9 cellular contexts compared by ENCODE assay signal in the genomic region with DNA sequence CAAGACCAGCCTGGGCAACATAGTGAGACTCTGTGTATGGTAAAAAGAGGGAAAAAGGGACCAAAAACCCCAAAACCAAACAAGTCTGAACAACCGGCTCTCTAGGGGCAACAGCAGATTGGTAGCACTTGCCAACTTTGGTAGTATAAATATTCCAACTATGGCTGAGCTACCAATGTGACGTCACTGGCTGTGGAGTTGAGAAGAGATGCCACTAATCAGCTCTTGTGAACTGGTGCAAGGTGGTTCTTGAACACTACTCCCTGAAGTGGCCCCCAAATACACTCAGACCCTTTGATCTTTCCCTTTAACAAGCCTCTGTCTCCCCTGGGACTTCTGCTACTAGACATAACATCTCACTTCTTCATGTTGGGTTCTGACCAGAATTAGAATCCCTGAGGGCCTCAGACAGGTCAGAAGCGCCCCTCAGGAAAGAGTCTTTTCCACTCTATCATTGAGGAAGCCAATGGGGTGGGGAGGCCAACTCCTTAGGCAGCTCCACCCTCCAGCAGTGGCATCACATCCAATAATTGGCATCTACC. TPM values are rescaled to one million over a fixed set of nuclear protein-coding genes. Genes with fewer than 3 reads are reported as not detected.
DNase-seq lines count a peak whose midpoint lies in the region; ATAC-seq, FAIRE-seq and TF ChIP-seq lines count a peak whose summit lies in the region.
"Had no signal": no experiment of that assay in that cellular context is flagged by ENCODE, and none has a peak within 500 bp of the region (broad histone marks: within the 10 kb centered on the region; RNA-seq: fewer than 3 reads in every experiment).

No MANE protein-coding gene starts in this region.

- no peak overlapping the region for H3K27ac ChIP-seq in BLaER1
- no peak overlapping the region for H3K27ac ChIP-seq in K562 (ENCODE audit: extremely low read depth, low read depth, low read length)
- no peak overlapping the region for H3K27ac ChIP-seq in suprapubic skin

- 17% methylated on average over 3 of the region's 3 CpGs for WGBS in K562 (ENCODE audit: insufficient coverage, low coverage, missing lambda C conversion rate)
- WGBS in suprapubic skin: 72% methylated on average over 3 of the region's 3 CpGs

- TF ChIP-seq POLR2A in K562 (conservative IDR thresholded peaks at IDR 0.05): no peak
- no peak for TF ChIP-seq POLR2A in suprapubic skin (IDR thresholded peaks at IDR 0.05)

- H3K9me1 ChIP-seq in K562 (ENCODE audit: control insufficient read depth, insufficient read depth, low read length): no peaks in the 10 kb centered on the region

- H3K27me3 Mint-ChIP-seq in osteocyte (ENCODE audit: unreplicated experiment): no peaks in the 10 kb centered on the region
- no peaks in the 10 kb centered on the region for H3K27me3 Mint-ChIP-seq in activated CD4-positive, alpha-beta T cell treated with anti-CD3 and anti-CD28 coated beads for 36 hours

- CTCF ChIA-PET in K562 (lab: Yijun Ruan, JAX; ENCODE audit: low intra/inter-chr PET ratio): no interaction called here
- CTCF ChIA-PET in activated CD4-positive, alpha-beta T cell treated with anti-CD3 and anti-CD28 coated beads for 36 hours (lab: Charles Lee): interaction anchor here (0.7 kb wide), 1 partner anchor 211 kb away, joined by 3 read pairs; no protein-coding TSS in a partner anchor

- no peak overlapping the region for H3K4me3 Mint-ChIP-seq in osteocyte (ENCODE audit: unreplicated experiment)
- H3K4me3 Mint-ChIP-seq in activated CD4-positive, alpha-beta T cell treated with anti-CD3 and anti-CD28 coated beads for 36 hours: no peak overlapping the region

- H3K4me1 Mint-ChIP-seq in osteocyte (ENCODE audit: unreplicated experiment): peaks cover 55% of the 10 kb centered on the region
- H3K4me1 Mint-ChIP-seq in activated CD4-positive, alpha-beta T cell treated with anti-CD3 and anti-CD28 coated beads for 36 hours: no peaks in the 10 kb centered on the region

- no TSS peak for BruUV-seq in K562 (replicated peaks; lab: Mats Ljungman, UMichigan)

- H3K9ac ChIP-seq in BLaER1 (no peak overlapping the region), K562 (ENCODE audit: insufficient read depth in 1 of 2, low read depth in 2 of 2, low read length in 2 of 2) (no peak overlapping the region)

- H4K20me1 ChIP-seq in BLaER1 (peaks cover 34% of the 10 kb centered on the region), K562 (replicated peaks; ENCODE audit: control insufficient read depth, insufficient read depth, low read length) (no peaks in the 10 kb centered on the region)

- FAIRE-seq in K562 (lab: Jason Lieb, UNC): no peak

- peak overlapping the region; percentile 90 for H3K27ac Mint-ChIP-seq in osteocyte (ENCODE audit: unreplicated experiment)
- no peak overlapping the region for H3K27ac Mint-ChIP-seq in activated CD4-positive, alpha-beta T cell treated with anti-CD3 and anti-CD28 coated beads for 36 hours

- TF ChIP-seq CTCF in K562 (IDR thresholded peaks at IDR 0.05 in 2 of 3, conservative IDR thresholded peaks at IDR 0.05 in 1 of 3; ENCODE audit: insufficient read depth in 2 of 3, low read depth in 1 of 3, low read length in 3 of 3): no peak
- no peak for TF ChIP-seq CTCF in osteocyte (IDR thresholded peaks at IDR 0.05)
- TF ChIP-seq CTCF in suprapubic skin (IDR thresholded peaks at IDR 0.05): no peak

- no peak for TF ChIP-seq EP300 in K562 (IDR thresholded peaks at IDR 0.05; ENCODE audit: low read length)
- no peak for TF ChIP-seq EP300 in suprapubic skin (IDR thresholded peaks at IDR 0.05)

- H3K4me3 ChIP-seq in BLaER1 (no peak overlapping the region), K562 (no peak overlapping the region), suprapubic skin (no peak overlapping the region)

- H3K4me2 ChIP-seq in BLaER1 (peak overlapping the region; percentile 81), K562 (ENCODE audit: insufficient read depth, low read length) (no peak overlapping the region)

- peaks cover 26% of the 10 kb centered on the region for H3K36me3 Mint-ChIP-seq in osteocyte (ENCODE audit: unreplicated experiment)
- H3K36me3 Mint-ChIP-seq in activated CD4-positive, alpha-beta T cell treated with anti-CD3 and anti-CD28 coated beads for 36 hours (ENCODE audit: low read depth): no peaks in the 10 kb centered on the region

- in situ Hi-C loops in K562 (cut with MboI): no loop called here

- H3K36me3 ChIP-seq in BLaER1 (no peaks in the 10 kb centered on the region), K562 (ENCODE audit: control insufficient read depth, insufficient read depth, low read length) (no peaks in the 10 kb centered on the region), suprapubic skin (peaks cover 12% of the 10 kb centered on the region)

- H3K27me3 ChIP-seq in BLaER1: peaks cover 17% of the 10 kb centered on the region; the same call in 1 of the 2 replicates
- H3K27me3 ChIP-seq in K562 (ENCODE audit: control insufficient read depth in 2 of 2, insufficient read depth in 2 of 2, low read length in 2 of 2): peaks cover 6 to 30% of the 10 kb centered on the region in 2 experiments; a peak in 4 of 5 replicates
- H3K27me3 ChIP-seq in suprapubic skin: no peaks in the 10 kb centered on the region

- DNase-seq in K562 (ENCODE audit: extremely low read depth in 1 of 4, low spot score in 3 of 4): no peak
- DNase-seq in osteocyte (ENCODE audit: extremely low spot score, unreplicated experiment): no peak
- DNase-seq in epidermal melanocyte (ENCODE audit: insufficient read length, low spot score): no peak
- DNase-seq in suprapubic skin (ENCODE audit: low spot score in 2 of 2): no peak
- no peak for DNase-seq in activated CD4-positive, alpha-beta T cell treated with anti-CD3 and anti-CD28 coated beads for 36 hours
- no peak for DNase-seq in AG08395 (ENCODE audit: low spot score)
- DNase-seq: NCI-H1694 treated with DMSO at 0.1 percent for 48 hours had no signal

- H3K9me3 ChIP-seq in BLaER1 (no peaks in the 10 kb centered on the region), K562 (replicated peaks; ENCODE audit: control insufficient read depth, insufficient read depth, low read depth, low read length) (no peaks in the 10 kb centered on the region), suprapubic skin (no peaks in the 10 kb centered on the region)

- H3K4me1 ChIP-seq in BLaER1 (peaks cover 38% of the 10 kb centered on the region), K562 (replicated peaks in 1 of 2; ENCODE audit: control insufficient read depth in 2 of 2, insufficient read depth in 2 of 2, low read length in 2 of 2) (peaks cover 7 to 10% of the 10 kb centered on the region in 2 experiments; a peak in 4 of 5 replicates), suprapubic skin (peaks cover 22% of the 10 kb centered on the region)

- no peak overlapping the region for H2AFZ ChIP-seq in K562 (ENCODE audit: low read depth, low read length)

- POLR2A ChIA-PET in K562 (lab: Yijun Ruan, JAX): no interaction called here
- POLR2A ChIA-PET in activated CD4-positive, alpha-beta T cell treated with anti-CD3 and anti-CD28 coated beads for 36 hours (lab: Charles Lee): no interaction called here

- no peak for TF ChIP-seq RAD21 in K562 (CRISPR knock-in tag; conservative IDR thresholded peaks at IDR 0.05 in 1 of 2, IDR thresholded peaks at IDR 0.05 in 1 of 2)

- no peaks in the 10 kb centered on the region for H3K9me3 Mint-ChIP-seq in osteocyte (ENCODE audit: unreplicated experiment)
- H3K9me3 Mint-ChIP-seq in activated CD4-positive, alpha-beta T cell treated with anti-CD3 and anti-CD28 coated beads for 36 hours (ENCODE audit: low read depth): no peaks in the 10 kb centered on the region

- no peaks in the 10 kb centered on the region for H3K79me2 ChIP-seq in K562 (ENCODE audit: control insufficient read depth, insufficient read depth, low read length)

- ATAC-seq in GM21390 (IDR thresholded peaks at IDR 0.05; ENCODE audit: unreplicated experiment) (peak; percentile 34), K562 (no peak)
- ATAC-seq in activated CD4-positive, alpha-beta T cell treated with anti-CD3 and anti-CD28 coated beads for 36 hours: no peak

- intact Hi-C loops in K562 (cut with micrococcal nuclease): loop anchor here (10.0 kb wide), 1 partner anchor 127 kb away; no protein-coding TSS in a partner anchor
- intact Hi-C loops in activated CD4-positive, alpha-beta T cell treated with anti-CD3 and anti-CD28 coated beads for 36 hours (cut with DNase I, micrococcal nuclease): no loop called here

RNA-seq across cellular contexts. Expression of gene RPL27A, which starts 49.1 kb away (rescaled TPM):
- 560 and 600 TPM in 2 replicates for total RNA-seq in K562 (2011; cell fraction: chromatin; rRNA removed; ENCODE audit: low replicate concordance)
- 526 and 569 TPM in 2 replicates for total RNA-seq in K562 (2011; cell fraction: nucleolus; rRNA removed)
- total RNA-seq in K562 (2011; cell fraction: nucleoplasm; rRNA removed): 1,166 and 1,811 TPM in 2 replicates
- total RNA-seq in K562 (2014; rRNA removed) (2,206 and 2,540 TPM in 2 replicates), K562 (2014; rRNA removed; fragmentation: Illumina TruSeq; extraction: Trizol) (2,267 and 2,674 TPM in 2 replicates), K562 (2015; rRNA removed; fragmentation: Illumina TruSeq; extraction: Trizol) (2,745 and 2,768 TPM in 2 replicates), K562 (2021) (1,153 and 1,212 TPM in 2 replicates), osteocyte (750 and 815 TPM in 2 replicates), suprapubic skin (1,000 to 10,000 TPM in 3 of 4 donors, 100 to 1,000 TPM in 1; 822 to 1,505 (median 1,124) TPM)
- polyA plus RNA-seq in K562 (2011; rRNA removed) (1,586 and 1,654 TPM in 2 replicates), K562 (2014; fragmentation: Illumina TruSeq; extraction: Trizol) (3,464 and 4,241 TPM in 2 replicates), K562 (2014; fragmentation: Nextera tagmentation; extraction: Ambion mirVana) (100 to 1,000 TPM; 790 to 918 TPM), K562 (2014; rRNA removed) (3,280 and 3,385 TPM in 2 replicates)
- polyA plus RNA-seq in K562 (2011; cell fraction: cytosol; rRNA removed): 1,514 and 1,625 TPM in 2 replicates
- 535 and 616 TPM in 2 replicates for polyA plus RNA-seq in K562 (2011; cell fraction: nucleus; rRNA removed)
- 1,939 and 1,982 TPM in 2 replicates for polyA plus RNA-seq in K562 (2012)
- 710 and 903 TPM in 2 replicates for polyA minus RNA-seq in K562 (2011; rRNA and poly(A)+ RNA removed)
- 532 and 573 TPM in 2 replicates for polyA minus RNA-seq in K562 (2011; cell fraction: cytosol; rRNA and poly(A)+ RNA removed)
- polyA minus RNA-seq in K562 (2011; cell fraction: nucleus; rRNA and poly(A)+ RNA removed): 291 and 482 TPM in 2 replicates
- 1,000 to 10,000 TPM in 1 of 2 experiments, 100 to 1,000 TPM in 1; 688 to 1,021 TPM for total RNA-seq in activated CD4-positive, alpha-beta T cell treated with anti-CD3 and anti-CD28 coated beads for 36 hours

RNA-seq across cellular contexts. Expression of gene TRIM66, which starts 49.3 kb away (rescaled TPM):
- total RNA-seq in K562 (2011; cell fraction: chromatin; rRNA removed; ENCODE audit: low replicate concordance): 100 and 148 TPM in 2 replicates
- 31.2 and 37.6 TPM in 2 replicates for total RNA-seq in K562 (2011; cell fraction: nucleolus; rRNA removed)
- total RNA-seq in K562 (2011; cell fraction: nucleoplasm; rRNA removed): 33.7 and 43.8 TPM in 2 replicates
- total RNA-seq in K562 (2014; rRNA removed): 1.9 and 4.6 TPM in 2 replicates
- total RNA-seq in K562 (2014; rRNA removed; fragmentation: Illumina TruSeq; extraction: Trizol): 5.4 and 8.1 TPM in 2 replicates
- total RNA-seq in K562 (2015; rRNA removed; fragmentation: Illumina TruSeq; extraction: Trizol): 4.1 and 4.9 TPM in 2 replicates
- 5.9 and 6.7 TPM in 2 replicates for total RNA-seq in K562 (2021)
- 7.3 and 9.0 TPM in 2 replicates for polyA plus RNA-seq in K562 (2011; rRNA removed)
- 2.8 and 4.2 TPM in 2 replicates for polyA plus RNA-seq in K562 (2011; cell fraction: cytosol; rRNA removed)
- polyA plus RNA-seq in K562 (2011; cell fraction: nucleus; rRNA removed): 26.4 and 34.2 TPM in 2 replicates
- 3.8 and 6.0 TPM in 2 replicates for polyA plus RNA-seq in K562 (2012)
- polyA plus RNA-seq in K562 (2014; fragmentation: Illumina TruSeq; extraction: Trizol): 4.5 and 4.9 TPM in 2 replicates
- polyA plus RNA-seq in K562 (2014; fragmentation: Nextera tagmentation; extraction: Ambion mirVana): 1 to 10 TPM; 1.1 to 1.2 TPM
- 5.1 and 6.7 TPM in 2 replicates for polyA plus RNA-seq in K562 (2014; rRNA removed)
- polyA minus RNA-seq in K562 (2011; rRNA and poly(A)+ RNA removed): 25.1 and 26.9 TPM in 2 replicates
- polyA minus RNA-seq in K562 (2011; cell fraction: cytosol; rRNA and poly(A)+ RNA removed): 3.0 TPM in 2 replicates
- polyA minus RNA-seq in K562 (2011; cell fraction: nucleus; rRNA and poly(A)+ RNA removed): 16.6 and 19.3 TPM in 2 replicates
- total RNA-seq in osteocyte: 10.0 and 10.2 TPM in 2 replicates
- total RNA-seq in suprapubic skin: 10 to 100 TPM in 3 of 4 donors, 1 to 10 TPM in 1; 9.9 to 20.3 (median 11.7) TPM
- 10 to 100 TPM; 18.3 to 19.5 TPM for total RNA-seq in activated CD4-positive, alpha-beta T cell treated with anti-CD3 and anti-CD28 coated beads for 36 hours
